In genomic region chrX:66001596-66001995, GRCh38 we compare ENCODE assay signal across 25 cellular contexts. TPM values are rescaled to one million over a fixed set of nuclear protein-coding genes. Genes with fewer than 3 reads are reported as not detected.
"Had no signal": no experiment of that assay in that cellular context is flagged by ENCODE, and none has a peak within 500 bp of the region (broad histone marks: within the 10 kb centered on the region; RNA-seq: fewer than 3 reads in every experiment).

No MANE protein-coding gene starts in this region.

- DNase-seq: activated CD4-positive, alpha-beta T cell treated with anti-CD3 and anti-CD28 coated beads for 1 hour; activated CD8-positive, alpha-beta memory T cell treated with anti-CD3 and anti-CD28 coated beads for 24 hours; activated CD8-positive, alpha-beta memory T cell treated with anti-CD3 and anti-CD28 coated beads, Interleukin-2, amount 50 U/mL, for 48 hours; activated effector memory CD4-positive, alpha-beta T cell treated with Interleukin-2 at 50 U/mL for 16 hours; activated naive CD4-positive, alpha-beta T cell treated with anti-CD3 and anti-CD28 coated beads, Interleukin-2, amount 10 ng/mL, durations not matched to agents 7 days and 5 days; activated naive CD8-positive, alpha-beta T cell treated with anti-CD3 and anti-CD28 coated beads, Interleukin-2, amount 50 U/mL, for 24 hours; activated T-cell treated with anti-CD3 and anti-CD28 coated beads, Interleukin-2, amount 50 U/mL, for 48 hours; anterior cingulate cortex; foreskin keratinocyte; glutamatergic neuron; hypothalamus; pancreas; right lobe of liver; small intestine; stimulated activated CD4-positive, alpha-beta T cell treated with anti-CD3 and anti-CD28 coated beads, Interleukin-4, amount 100 ng/mL, for 1 hour; T-helper 2 cell; thyroid gland; uterus had no signal

- H3K4me1 ChIP-seq: foreskin keratinocyte, pancreas, right lobe of liver, thyroid gland, uterus had no signal

- H3K27me3 ChIP-seq: foreskin keratinocyte, right lobe of liver, thyroid gland, uterus had no signal

- H3K36me3 ChIP-seq: pancreas, right lobe of liver, thyroid gland, uterus had no signal

- H3K27ac ChIP-seq: coronary artery, foreskin keratinocyte, pancreas, right lobe of liver, thyroid gland, uterus, VCaP had no signal

- H3K27me3 Mint-ChIP-seq: activated naive CD8-positive, alpha-beta T cell treated with anti-CD3 and anti-CD28 coated beads, Interleukin-2, amount 50 U/mL, for 24 hours had no signal

- H3K9me3 ChIP-seq: pancreas, right lobe of liver, thyroid gland, uterus had no signal

- H3K4me3 ChIP-seq: coronary artery, pancreas, right lobe of liver, thyroid gland, uterus had no signal

- H3K4me3 Mint-ChIP-seq: activated naive CD4-positive, alpha-beta T cell treated with anti-CD3 and anti-CD28 coated beads, Interleukin-2, amount 10 ng/mL, durations not matched to agents 7 days and 5 days; activated naive CD8-positive, alpha-beta T cell treated with anti-CD3 and anti-CD28 coated beads, Interleukin-2, amount 50 U/mL, for 24 hours had no signal

- FAIRE-seq: keratinocyte, pancreas, small intestine had no signal

- ATAC-seq: activated naive CD8-positive, alpha-beta T cell treated with anti-CD3 and anti-CD28 coated beads, Interleukin-2, amount 50 U/mL, for 24 hours; foreskin keratinocyte; pancreas; right lobe of liver had no signal

- H3K27ac Mint-ChIP-seq: activated naive CD4-positive, alpha-beta T cell treated with anti-CD3 and anti-CD28 coated beads, Interleukin-2, amount 10 ng/mL, durations not matched to agents 7 days and 5 days; activated naive CD8-positive, alpha-beta T cell treated with anti-CD3 and anti-CD28 coated beads, Interleukin-2, amount 50 U/mL, for 24 hours had no signal

RNA-seq across cellular contexts. Expression of gene VSIG4, which starts 38.3 kb away (rescaled TPM):
- total RNA-seq: epithelial cell of proximal tubule, fibroblast of lung, foreskin keratinocyte, lung microvascular endothelial cell, pulmonary artery endothelial cell had no signal
- polyA plus RNA-seq: fibroblast of lung, foreskin keratinocyte, keratinocyte had no signal
